8 cellular contexts compared by ENCODE assay signal in the genomic region with DNA sequence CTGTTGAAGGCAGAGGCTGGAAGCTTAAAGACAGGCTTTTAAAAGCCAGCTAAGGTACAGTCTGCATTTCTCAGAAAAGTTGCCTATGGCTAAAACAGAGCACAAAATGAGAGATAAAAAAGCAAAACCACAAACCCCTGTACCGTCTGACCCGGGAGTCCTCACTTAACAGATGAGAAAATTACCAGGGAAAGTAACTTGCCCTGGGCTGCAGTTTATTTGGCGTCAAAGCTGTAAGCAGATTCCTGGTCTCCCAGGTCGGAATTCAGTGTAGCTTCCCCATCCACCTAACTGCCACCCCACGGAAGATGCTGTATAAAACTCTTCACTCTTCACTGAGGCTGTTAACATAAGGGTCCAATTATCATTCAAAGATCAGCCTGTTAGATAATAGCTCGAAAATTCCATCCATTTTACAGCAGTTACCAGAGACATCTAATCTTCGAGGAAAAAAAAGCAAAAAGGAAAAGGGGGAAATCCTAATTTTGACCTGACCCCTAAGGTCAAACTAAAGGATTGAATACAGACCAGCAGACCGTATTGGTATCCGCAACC. TPM values are rescaled to one million over a fixed set of nuclear protein-coding genes. Genes with fewer than 3 reads are reported as not detected.
DNase-seq lines count a peak whose midpoint lies in the region; ATAC-seq, FAIRE-seq and TF ChIP-seq lines count a peak whose summit lies in the region.

No MANE protein-coding gene starts in this region.

- TF ChIP-seq POLR2A in heart left ventricle (IDR thresholded peaks at IDR 0.05) (no peak), upper lobe of left lung (IDR thresholded peaks at IDR 0.05) (no peak)

- peak overlapping the region; percentile 85 for H3K9ac ChIP-seq in astrocyte (ENCODE audit: low read length)

- H3K27ac ChIP-seq in heart left ventricle (peak overlapping the region in 5 of 12 donors; percentile 77 to 89 (median 86)), astrocyte (ENCODE audit: low read depth, low read length) (no peak overlapping the region), lower lobe of right lung (peak overlapping the region; percentile 84), upper lobe of left lung (peak overlapping the region in 3 of 4 donors; percentile 91 to 94 (median 92))

- peaks cover 56% of the 10 kb centered on the region for H4K20me1 ChIP-seq in astrocyte (ENCODE audit: insufficient read depth, low read length)

- peaks cover 2% of the 10 kb centered on the region for H3K9me3 Mint-ChIP-seq in astrocyte (ENCODE audit: unreplicated experiment)

- H3K36me3 Mint-ChIP-seq in astrocyte (ENCODE audit: low read depth, unreplicated experiment): no peaks in the 10 kb centered on the region

- H3K79me2 ChIP-seq in astrocyte (ENCODE audit: insufficient read depth, low read length): peaks cover 61% of the 10 kb centered on the region

- H3K36me3 ChIP-seq in heart left ventricle (no peaks in the 10 kb centered on the region), astrocyte (ENCODE audit: insufficient read depth, low read length) (no peaks in the 10 kb centered on the region), lower lobe of right lung (no peaks in the 10 kb centered on the region), upper lobe of left lung (no peaks in the 10 kb centered on the region)

- peaks cover 2 to 40% (median 14%) of the 10 kb centered on the region in 12 donors for H3K4me1 ChIP-seq in heart left ventricle
- H3K4me1 ChIP-seq in astrocyte (ENCODE audit: insufficient read depth, low read length): peaks cover 7% of the 10 kb centered on the region
- peaks cover 17% of the 10 kb centered on the region for H3K4me1 ChIP-seq in lower lobe of right lung
- H3K4me1 ChIP-seq in upper lobe of left lung: peaks cover 12 to 19% (median 15%) of the 10 kb centered on the region in 4 donors

- no peaks in the 10 kb centered on the region for H3K27me3 Mint-ChIP-seq in astrocyte (ENCODE audit: low read depth, unreplicated experiment)

- H3K27ac Mint-ChIP-seq in astrocyte (ENCODE audit: unreplicated experiment): peak overlapping the region; percentile 85

- no peak for FAIRE-seq in astrocyte (lab: Jason Lieb, UNC)

- ATAC-seq in heart left ventricle (no peak), left ventricle myocardium superior (no peak), lower lobe of right lung (no peak), upper lobe of left lung (ENCODE audit: low FRiP score in 2 of 2) (no peak), GM19351 (IDR thresholded peaks at IDR 0.05; ENCODE audit: unreplicated experiment) (no peak)

- peaks cover 9% of the 10 kb centered on the region for H3K4me1 Mint-ChIP-seq in astrocyte (ENCODE audit: low read depth, unreplicated experiment)

- 21 to 31% (median 26%) methylated on average over 9 of the region's 9 CpGs for WGBS in heart left ventricle, 4 donors
- 13 to 15% methylated on average over 9 of the region's 9 CpGs for WGBS in upper lobe of left lung, 2 donors

- H3K9me3 ChIP-seq in heart left ventricle (no peaks in the 10 kb centered on the region), astrocyte (ENCODE audit: insufficient read depth, low read depth, low read length) (no peaks in the 10 kb centered on the region), lower lobe of right lung (no peaks in the 10 kb centered on the region), upper lobe of left lung (no peaks in the 10 kb centered on the region)

- H3K4me2 ChIP-seq in astrocyte (ENCODE audit: low read length): peak overlapping the region; percentile 99

- peak overlapping the region; percentile 81 for H2AFZ ChIP-seq in astrocyte (ENCODE audit: low read depth, low read length)

- no peak for TF ChIP-seq EP300 in upper lobe of left lung (IDR thresholded peaks at IDR 0.05)

- H3K4me3 ChIP-seq in heart left ventricle (peak overlapping the region; percentile 83 to 99 (median 98)), astrocyte (ENCODE audit: insufficient read depth, low read depth, low read length) (peak overlapping the region; percentile 80), lower lobe of right lung (peak overlapping the region; percentile 100), upper lobe of left lung (peak overlapping the region; percentile 82 to 98 (median 94))

- intact Hi-C loops in heart left ventricle (cut with DNase I): loop anchor here in 4 of 10 donors (10.0 kb wide), 3 partner anchors 74 to 94 kb away; no protein-coding TSS in a partner anchor
- intact Hi-C loops in left ventricle myocardium superior (cut with micrococcal nuclease): no loop called here
- intact Hi-C loops in lower lobe of right lung (cut with DNase I): no loop called here

- H3K27me3 ChIP-seq in heart left ventricle: no peaks in the 10 kb centered on the region
- no peaks in the 10 kb centered on the region for H3K27me3 ChIP-seq in astrocyte (ENCODE audit: insufficient read depth, low read length)
- no peaks in the 10 kb centered on the region for H3K27me3 ChIP-seq in lower lobe of right lung (ENCODE audit: low read depth)
- no peaks in the 10 kb centered on the region for H3K27me3 ChIP-seq in upper lobe of left lung

- DNase-seq in heart left ventricle: no peak
- no peak for DNase-seq in left ventricle myocardium superior
- no peak for DNase-seq in astrocyte (ENCODE audit: low read depth)
- no peak for DNase-seq in lower lobe of right lung
- no peak for DNase-seq in upper lobe of left lung
- no peak for DNase-seq in 8988T
- DNase-seq in EL: no peak

- TF ChIP-seq CTCF in heart left ventricle (IDR thresholded peaks at IDR 0.05) (no peak), astrocyte (IDR thresholded peaks at IDR 0.05; ENCODE audit: insufficient read depth, low read depth, low read length) (no peak), lower lobe of right lung (IDR thresholded peaks at IDR 0.05) (no peak), upper lobe of left lung (IDR thresholded peaks at IDR 0.05) (no peak)

- peak overlapping the region; percentile 94 for H3K4me3 Mint-ChIP-seq in astrocyte (ENCODE audit: unreplicated experiment)

RNA-seq across cellular contexts. Expression of gene TCF20, which starts 1.5 kb away (rescaled TPM):
- 10 to 100 TPM; 12.1 to 25.7 (median 15.8) TPM for total RNA-seq in heart left ventricle
- 1 to 10 TPM; 5.2 to 8.0 TPM for polyA plus RNA-seq in heart left ventricle
- total RNA-seq in left ventricle myocardium superior: 14.9 TPM
- total RNA-seq in astrocyte: 37.3 and 37.6 TPM in 2 replicates
- total RNA-seq in lower lobe of right lung: 38.8 TPM
- total RNA-seq in upper lobe of left lung: 10 to 100 TPM; 27.5 to 49.9 (median 45.1) TPM
